In genomic region chr12:131267576-131267975, GRCh38 we compare ENCODE assay signal across 18 cellular contexts.
"Had no signal": no experiment of that assay in that cellular context is flagged by ENCODE, and none has a peak within 500 bp of the region (broad histone marks: within the 10 kb centered on the region; RNA-seq: fewer than 3 reads in every experiment).

No MANE protein-coding gene starts in this region.

- H3K27me3 ChIP-seq: hepatocyte, spleen had no signal

- H3K4me1 ChIP-seq: spleen had no signal

- H3K36me3 ChIP-seq: spleen had no signal

- H3K4me1 Mint-ChIP-seq: activated B cell treated with CpG ODN at 0.5 μM for 24 hours, immature natural killer cell, memory B cell had no signal

- H3K27ac Mint-ChIP-seq: activated B cell treated with CpG ODN at 0.5 μM for 24 hours; activated naive CD4-positive, alpha-beta T cell treated with anti-CD3 and anti-CD28 coated beads for 36 hours; immature natural killer cell; memory B cell; T-helper 17 cell had no signal

- H3K9me3 ChIP-seq: spleen had no signal

- H3K27ac ChIP-seq: hepatocyte, spleen had no signal

- H3K4me3 Mint-ChIP-seq: activated B cell treated with CpG ODN at 0.5 μM for 24 hours; activated naive CD4-positive, alpha-beta T cell treated with anti-CD3 and anti-CD28 coated beads for 36 hours; immature natural killer cell; memory B cell had no signal

- H3K79me2 ChIP-seq: hepatocyte had no signal

- H3K27me3 Mint-ChIP-seq: activated B cell treated with CpG ODN at 0.5 μM for 24 hours, memory B cell had no signal

- H3K4me2 ChIP-seq: hepatocyte had no signal

- H3K9me3 Mint-ChIP-seq: activated B cell treated with CpG ODN at 0.5 μM for 24 hours; activated naive CD4-positive, alpha-beta T cell treated with anti-CD3 and anti-CD28 coated beads for 36 hours; immature natural killer cell; memory B cell had no signal

- H2AFZ ChIP-seq: hepatocyte had no signal

- DNase-seq: activated B cell treated with CpG ODN at 0.5 μM for 24 hours; activated CD4-positive, alpha-beta T cell treated with anti-CD3 and anti-CD28 coated beads for 4 hours; activated CD4-positive, alpha-beta T cell treated with anti-CD3 and anti-CD28 coated beads, Interleukin-2, amount 50 U/mL, for 48 hours; activated naive CD4-positive, alpha-beta T cell treated with anti-CD3 and anti-CD28 coated beads for 36 hours; activated T-cell treated with anti-CD3 and anti-CD28 coated beads, Interleukin-2, amount 50 U/mL, for 48 hours; dermis blood vessel endothelial cell; effector CD8-positive, alpha-beta T cell; erythroblast; foreskin melanocyte; glutamatergic neuron; immature natural killer cell; retina; spleen; stimulated activated CD4-positive, alpha-beta T cell treated with anti-CD3 and anti-CD28 coated beads, Interleukin-4, amount 100 ng/mL, for 1 hour; stimulated activated naive CD4-positive, alpha-beta T cell treated with Interleukin-2 at 50 U/mL for 16 hours; T-helper 17 cell had no signal

- ATAC-seq: T-helper 17 cell had no signal

- H3K4me3 ChIP-seq: hepatocyte, spleen had no signal

- H3K36me3 Mint-ChIP-seq: immature natural killer cell, memory B cell had no signal
